Comparison of ENCODE assay signal across 8 cellular contexts in the genomic region with DNA sequence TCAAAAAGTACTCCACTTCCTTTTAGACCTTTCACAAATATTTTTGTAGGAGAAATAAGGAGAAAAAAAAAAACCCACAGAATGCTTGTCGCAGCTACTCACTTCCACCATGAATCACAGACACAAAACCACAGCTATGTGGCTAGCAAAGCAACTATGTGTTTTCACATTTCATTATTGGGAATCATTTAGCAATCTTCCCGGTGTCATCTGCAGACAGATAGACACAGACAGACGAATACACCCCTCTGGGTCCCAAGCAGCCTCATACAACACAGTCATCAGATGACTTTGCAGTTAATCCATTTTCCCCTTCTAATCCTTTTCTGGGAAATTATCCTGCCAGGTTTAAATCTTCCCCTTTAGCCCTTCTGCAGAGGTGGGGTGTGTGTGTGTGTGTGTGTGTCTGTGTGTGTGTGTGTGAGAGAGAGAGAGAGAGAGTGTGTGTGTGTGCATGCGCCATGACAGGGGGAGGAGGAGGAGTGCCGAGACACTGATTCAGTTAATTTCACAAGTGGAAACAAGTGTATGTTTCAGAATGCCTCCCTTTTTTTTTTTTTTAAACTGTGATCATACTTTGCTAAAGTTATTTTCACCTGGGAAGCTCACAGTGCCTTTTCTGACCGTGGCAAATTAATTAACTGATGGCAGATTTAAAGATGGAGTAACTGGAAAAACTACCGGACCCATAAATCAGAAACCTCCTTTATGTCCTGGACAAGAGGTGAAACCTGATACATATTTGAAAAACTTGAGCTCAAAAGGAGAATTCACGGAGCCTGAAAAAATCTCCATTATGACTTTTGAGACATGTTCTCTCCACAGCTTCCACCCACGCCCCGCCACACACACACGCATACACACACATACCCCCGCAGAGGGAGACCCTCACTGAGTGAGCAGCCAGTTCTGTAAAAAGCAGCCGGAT. TPM values are rescaled to one million over a fixed set of nuclear protein-coding genes. Genes with fewer than 3 reads are reported as not detected.
DNase-seq lines count a peak whose midpoint lies in the region; ATAC-seq and TF ChIP-seq lines count a peak whose summit lies in the region.

No MANE protein-coding gene starts in this region.

- peak overlapping the region; percentile 65 for H3K27ac Mint-ChIP-seq in activated T-cell treated with anti-CD3 and anti-CD28 coated beads, Interleukin-2, amount 50 U/mL, for 24 hours

- no peaks in the 10 kb centered on the region for H3K9me3 ChIP-seq in right atrium auricular region

- CTCF ChIA-PET in BJ (lab: Yijun Ruan, JAX), result interaction anchor here (0.7 to 3.1 kb wide), 9 partner anchors 9 to 68 kb away, joined by 3 to 14 read pairs (median 5); no protein-coding TSS in a partner anchor

- no peak for TF ChIP-seq CTCF in BJ (IDR thresholded peaks at IDR 0.05; ENCODE audit: insufficient read depth, low read depth, low read length)
- no peak for TF ChIP-seq CTCF in right atrium auricular region (IDR thresholded peaks at IDR 0.05)

- peak overlapping the region; percentile 51 to 64 for H3K27ac ChIP-seq in right atrium auricular region

- H3K27me3 Mint-ChIP-seq in activated T-cell treated with anti-CD3 and anti-CD28 coated beads, Interleukin-2, amount 50 U/mL, for 24 hours, result peaks cover 19% of the 10 kb centered on the region

- peak overlapping the region; percentile 42 for H3K4me3 Mint-ChIP-seq in activated T-cell treated with anti-CD3 and anti-CD28 coated beads, Interleukin-2, amount 50 U/mL, for 24 hours

- peak; percentile 99 for DNase-seq in BJ (ENCODE audit: low read depth)
- DNase-seq in LHCN-M2 (ENCODE audit: low read depth), result peak; percentile 100
- DNase-seq in activated T-cell treated with anti-CD3 and anti-CD28 coated beads, Interleukin-2, amount 50 U/mL, for 24 hours, result no peak
- no peak for DNase-seq in right atrium auricular region (ENCODE audit: low spot score)
- peak; percentile 82 for DNase-seq in smooth muscle cell of the brain vasculature (ENCODE audit: low read depth, low spot score)
- DNase-seq in activated effector memory CD4-positive, alpha-beta T cell treated with anti-CD3 and anti-CD28 coated beads, Interleukin-2, amount 50 U/mL, for 16 hours, result no peak

- H3K27me3 ChIP-seq in BJ (ENCODE audit: control insufficient read depth, insufficient read depth, low read length), result no peaks in the 10 kb centered on the region
- H3K27me3 ChIP-seq in right atrium auricular region, result no peaks in the 10 kb centered on the region

- POLR2A ChIA-PET in BJ (lab: Charles Lee), result interaction anchor here (0.6 to 0.7 kb wide), 3 partner anchors 9 to 209 kb away, joined by 4 to 7 read pairs (median 6); no protein-coding TSS in a partner anchor

- H3K9me3 Mint-ChIP-seq in activated T-cell treated with anti-CD3 and anti-CD28 coated beads, Interleukin-2, amount 50 U/mL, for 24 hours, result no peaks in the 10 kb centered on the region

- peaks cover 0 to 78% of the 10 kb centered on the region in 2 donors for H3K4me1 ChIP-seq in right atrium auricular region

- no peaks in the 10 kb centered on the region for H3K36me3 Mint-ChIP-seq in activated T-cell treated with anti-CD3 and anti-CD28 coated beads, Interleukin-2, amount 50 U/mL, for 24 hours (ENCODE audit: low read depth)

- no peak for ATAC-seq in HG03571 (IDR thresholded peaks at IDR 0.05; ENCODE audit: unreplicated experiment)
- no peak for ATAC-seq in HG03175 (IDR thresholded peaks at IDR 0.05; ENCODE audit: unreplicated experiment)

- peaks cover 39% of the 10 kb centered on the region for H3K4me1 Mint-ChIP-seq in activated T-cell treated with anti-CD3 and anti-CD28 coated beads, Interleukin-2, amount 50 U/mL, for 24 hours (ENCODE audit: low read depth)

- H3K4me3 ChIP-seq in BJ (ENCODE audit: low read depth, low read length), result peak overlapping the region; percentile 9
- H3K4me3 ChIP-seq in right atrium auricular region, result no peak overlapping the region

- no peaks in the 10 kb centered on the region for H3K36me3 ChIP-seq in BJ (ENCODE audit: control insufficient read depth, insufficient read depth, low read length)
- no peaks in the 10 kb centered on the region for H3K36me3 ChIP-seq in right atrium auricular region

RNA-seq across cellular contexts. Expression of gene LTBP2, which starts 39.9 kb away (rescaled TPM):
- 27.5 and 41.1 TPM in 2 replicates for polyA plus RNA-seq in BJ (2011; rRNA removed)
- 23.2 and 23.7 TPM in 2 replicates for polyA minus RNA-seq in BJ (2011; rRNA and poly(A)+ RNA removed)
- 151 and 211 TPM in 2 replicates for total RNA-seq in LHCN-M2 (2014; rRNA removed)
- polyA plus RNA-seq in LHCN-M2 (2012), result 104 TPM
- total RNA-seq in right atrium auricular region, result 100 to 1,000 TPM in 1 of 2 donors, 10 to 100 TPM in 1; 32.1 to 102 TPM

Comparison
In these comparisons a context has a peak if more than half of its experiments do, and no peak if none do; other contexts are left out.
1. DNase-seq: peak in BJ (single experiment), LHCN-M2 (single experiment) and smooth muscle cell of the brain vasculature (single experiment); none in activated T-cell treated with anti-CD3 and anti-CD28 coated beads, Interleukin-2, amount 50 U/mL, for 24 hours (single experiment), right atrium auricular region (single experiment) and activated effector memory CD4-positive, alpha-beta T cell treated with anti-CD3 and anti-CD28 coated beads, Interleukin-2, amount 50 U/mL, for 16 hours (single experiment).